Comparison of ENCODE assay signal across 21 cellular contexts in genomic region chr2:85963068-85963467, GRCh38.
"Had no signal": no experiment of that assay in that cellular context is flagged by ENCODE, and none has a peak within 500 bp of the region (broad histone marks: within the 10 kb centered on the region; RNA-seq: fewer than 3 reads in every experiment).

No MANE protein-coding gene starts in this region.

- H3K27me3 ChIP-seq: adrenal gland, ascending aorta, brain microvascular endothelial cell, stomach, suprapubic skin, tibial nerve had no signal

- H3K36me3 ChIP-seq: adrenal gland, ascending aorta, brain microvascular endothelial cell, heart right ventricle, stomach, suprapubic skin, tibial nerve, WERI-Rb-1 had no signal

- DNase-seq: activated CD8-positive, alpha-beta memory T cell treated with anti-CD3 and anti-CD28 coated beads for 24 hours; activated gamma-delta T cell treated with Interleukin-2 at 50 U/mL for 16 hours; adrenal gland; brain microvascular endothelial cell; caudate nucleus; effector CD4-positive, alpha-beta T cell; heart right ventricle; left cardiac atrium; mesenchymal stem cell; small intestine; stimulated activated CD4-positive, alpha-beta T cell treated with anti-CD3 and anti-CD28 coated beads, Interleukin-2, amount 100 ng/mL, for 24 hours; WERI-Rb-1 had no signal

- H3K4me3 ChIP-seq: adrenal gland, ascending aorta, heart right ventricle, stomach, suprapubic skin, tibial nerve had no signal

- H3K27ac ChIP-seq: adrenal gland, ascending aorta, brain microvascular endothelial cell, heart right ventricle, stomach, suprapubic skin, tibial nerve, WERI-Rb-1 had no signal

- H3K4me3 Mint-ChIP-seq: activated naive CD8-positive, alpha-beta T cell; dendritic cell treated with granulocyte-macrophage colony-stimulating factor and Interleukin-4, amounts not matched to agents 40 ng/mL and 50 ng/mL, for 4 days; neural crest cell; stimulated activated memory B cell treated with anti-CD40 and anti-IgM and Interleukin-4, amounts not matched to agents 10 μg/mL and 1 μg/mL and 100 μg/mL, for 72 hours had no signal

- H3K4me1 ChIP-seq: adrenal gland, ascending aorta, stomach, suprapubic skin, tibial nerve had no signal

- H3K9me3 ChIP-seq: adrenal gland, ascending aorta, suprapubic skin had no signal

- H3K36me3 Mint-ChIP-seq: stimulated activated memory B cell treated with anti-CD40 and anti-IgM and Interleukin-4, amounts not matched to agents 10 μg/mL and 1 μg/mL and 100 μg/mL, for 72 hours had no signal

- H3K9me3 Mint-ChIP-seq: stimulated activated memory B cell treated with anti-CD40 and anti-IgM and Interleukin-4, amounts not matched to agents 10 μg/mL and 1 μg/mL and 100 μg/mL, for 72 hours had no signal

- H3K27me3 Mint-ChIP-seq: activated naive CD8-positive, alpha-beta T cell; dendritic cell treated with granulocyte-macrophage colony-stimulating factor and Interleukin-4, amounts not matched to agents 40 ng/mL and 50 ng/mL, for 4 days; stimulated activated memory B cell treated with anti-CD40 and anti-IgM and Interleukin-4, amounts not matched to agents 10 μg/mL and 1 μg/mL and 100 μg/mL, for 72 hours had no signal

- H3K4me1 Mint-ChIP-seq: neural crest cell had no signal

- ATAC-seq: heart right ventricle; left cardiac atrium; sciatic nerve; stimulated activated memory B cell treated with anti-CD40 and anti-IgM and Interleukin-4, amounts not matched to agents 10 μg/mL and 1 μg/mL and 100 μg/mL, for 72 hours had no signal

- H3K27ac Mint-ChIP-seq: activated naive CD8-positive, alpha-beta T cell; dendritic cell treated with granulocyte-macrophage colony-stimulating factor and Interleukin-4, amounts not matched to agents 40 ng/mL and 50 ng/mL, for 4 days; stimulated activated memory B cell treated with anti-CD40 and anti-IgM and Interleukin-4, amounts not matched to agents 10 μg/mL and 1 μg/mL and 100 μg/mL, for 72 hours had no signal
